In the genomic region with DNA sequence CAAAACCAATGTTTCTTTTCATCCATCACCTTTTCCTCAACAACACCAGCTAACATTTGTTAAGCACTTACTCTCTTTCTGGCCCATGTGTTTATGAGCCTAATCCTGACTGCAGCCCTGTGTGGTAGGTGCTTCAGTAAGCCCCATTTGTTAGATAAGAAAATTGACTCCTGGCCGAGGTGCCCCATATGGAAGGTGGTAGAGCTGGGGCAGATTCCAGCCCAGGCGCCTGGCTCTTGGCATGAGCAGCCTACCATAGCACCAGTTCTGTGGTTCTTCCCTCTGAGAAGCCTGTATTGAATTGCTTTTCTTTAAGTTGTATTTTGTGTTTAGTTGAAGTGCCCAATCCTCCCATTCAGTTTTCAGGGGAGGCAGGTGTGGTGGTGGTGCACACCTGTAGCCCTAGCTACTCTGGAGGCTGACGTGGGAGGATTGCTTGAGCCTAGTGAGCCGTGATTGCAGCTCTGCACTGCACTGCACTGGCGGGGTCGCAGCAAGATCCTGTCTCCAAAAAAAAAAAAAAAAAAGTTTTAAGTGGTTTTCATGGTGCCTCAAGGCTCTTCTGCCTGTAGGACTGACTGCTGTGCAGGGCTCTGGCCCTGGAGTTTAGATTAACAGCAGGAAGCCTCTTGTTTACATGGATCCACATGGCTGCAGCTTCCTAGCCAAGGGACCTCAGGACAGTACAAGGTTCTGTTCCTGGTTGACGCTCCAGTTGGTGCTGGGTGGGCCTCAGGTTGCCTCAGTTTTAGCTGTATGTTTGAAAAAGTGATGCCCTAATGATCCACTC, we compare ENCODE assay signal across 10 cellular contexts.
DNase-seq lines count a peak whose midpoint lies in the region; TF ChIP-seq lines count a peak whose summit lies in the region.
"Had no signal": no experiment of that assay in that cellular context is flagged by ENCODE, and none has a peak within 500 bp of the region (broad histone marks: within the 10 kb centered on the region; RNA-seq: fewer than 3 reads in every experiment).

No MANE protein-coding gene starts in this region.

- H3K9me3 Mint-ChIP-seq in neural crest cell: no peaks in the 10 kb centered on the region

- in situ Hi-C loops in astrocyte of the spinal cord (cut with HindIII; ENCODE audit: low sequenced_read_pairs): no loop called here

- TF ChIP-seq CTCF in astrocyte of the spinal cord (IDR thresholded peaks at IDR 0.05; ENCODE audit: low read depth, low read length) (no peak), neural crest cell (conservative IDR thresholded peaks at IDR 0.05) (no peak)

- H3K4me3 ChIP-seq in astrocyte of the spinal cord (ENCODE audit: low read depth, low read length): no peak overlapping the region
- H3K4me3 ChIP-seq: stomach had no signal

- H3K27me3 Mint-ChIP-seq in neural crest cell (ENCODE audit: low read depth): no peaks in the 10 kb centered on the region

- no peaks in the 10 kb centered on the region for H3K9me3 ChIP-seq in KOPT-K1 (ENCODE audit: insufficient read depth, low read length, poor library complexity, severe bottlenecking)
- H3K9me3 ChIP-seq: stomach had no signal

- peak overlapping the region; percentile 21 for H3K27ac Mint-ChIP-seq in neural crest cell (ENCODE audit: unreplicated experiment)

- peak overlapping the region; percentile 69 for H3K4me3 Mint-ChIP-seq in neural crest cell

- peak overlapping the region; percentile 51 for H3K27ac ChIP-seq in KOPT-K1 (ENCODE audit: low read depth, low read length, poor library complexity, severe bottlenecking)

- H3K36me3 ChIP-seq in KOPT-K1 (ENCODE audit: insufficient read depth, low read length): no peaks in the 10 kb centered on the region
- H3K36me3 ChIP-seq: stomach had no signal

- no peaks in the 10 kb centered on the region for H3K36me3 Mint-ChIP-seq in neural crest cell (ENCODE audit: low read depth)

- peak; percentile 29 for DNase-seq in NCI-H345 (lab: John Stamatoyannopoulos, UW)
- no peak for DNase-seq in NCI-H345 treated with DMSO at 0.1 percent for 48 hours (lab: John Stamatoyannopoulos, UW; ENCODE audit: unreplicated experiment)
- DNase-seq in astrocyte of the spinal cord (ENCODE audit: low read depth, low spot score): peak; percentile 10
- DNase-seq in neural crest cell (ENCODE audit: low read depth, low spot score): no peak
- DNase-seq in AG08395 (ENCODE audit: low spot score): no peak
- DNase-seq in stimulated activated CD4-positive, alpha-beta T cell treated with anti-CD3 and anti-CD28 coated beads, Interleukin-4, amount 100 ng/mL, for 1 hour: no peak
- DNase-seq in putamen (ENCODE audit: low spot score): no peak
- DNase-seq: NCI-H1417 treated with DMSO at 0.1 percent for 48 hours, stomach had no signal

- peaks cover 55% of the 10 kb centered on the region for H3K4me1 Mint-ChIP-seq in neural crest cell

Comparison
In these comparisons a context has a peak if more than half of its experiments do, and no peak if none do; other contexts are left out.
1. DNase-seq: peak in NCI-H345 (single experiment) and astrocyte of the spinal cord (single experiment); none in NCI-H345 treated with DMSO at 0.1 percent for 48 hours (single experiment), neural crest cell (single experiment), AG08395 (single experiment), stimulated activated CD4-positive, alpha-beta T cell treated with anti-CD3 and anti-CD28 coated beads, Interleukin-4, amount 100 ng/mL, for 1 hour (single experiment) and putamen (single experiment).